ENCODE assay signal across 12 cellular contexts in genomic region chr3:45640724-45641361, GRCh38. TPM values are rescaled to one million over a fixed set of nuclear protein-coding genes. Genes with fewer than 3 reads are reported as not detected.
DNase-seq lines count a peak whose midpoint lies in the region; ATAC-seq and TF ChIP-seq lines count a peak whose summit lies in the region.
"Had no signal": no experiment of that assay in that cellular context is flagged by ENCODE, and none has a peak within 500 bp of the region (broad histone marks: within the 10 kb centered on the region; RNA-seq: fewer than 3 reads in every experiment).

No MANE protein-coding gene starts in this region.

- no peak overlapping the region for H3K4me3 Mint-ChIP-seq in natural killer cell treated with Interleukin-12 subunit alpha and Interleukin-12 subunit beta and Interleukin-15 and Interleukin-18, amount 100 ng/mL, for 72 hours
- no peak overlapping the region for H3K4me3 Mint-ChIP-seq in natural killer cell
- H3K4me3 Mint-ChIP-seq: activated naive CD4-positive, alpha-beta T cell treated with anti-CD3 and anti-CD28 coated beads, Interleukin-2, amount 50 U/mL, for 24 hours; neural crest cell; T-helper 2 cell treated with Interferon-gamma antibody and Interleukin-4, amounts not matched to agents 5 μg/mL and 100 μg/mL, for 36 hours had no signal

- H3K27me3 ChIP-seq in breast epithelium (no peaks in the 10 kb centered on the region), lower lobe of right lung (ENCODE audit: low read depth) (no peaks in the 10 kb centered on the region)

- peak overlapping the region; percentile 15 to 56 for H3K27ac ChIP-seq in breast epithelium
- H3K27ac ChIP-seq in lower lobe of right lung = peak overlapping the region; percentile 57
- H3K27ac ChIP-seq in urinary bladder (ENCODE audit: low read depth) = peak overlapping the region; percentile 56

- H3K36me3 Mint-ChIP-seq in natural killer cell treated with Interleukin-12 subunit alpha and Interleukin-12 subunit beta and Interleukin-15 and Interleukin-18, amount 100 ng/mL, for 72 hours = no peaks in the 10 kb centered on the region
- H3K36me3 Mint-ChIP-seq in natural killer cell = no peaks in the 10 kb centered on the region

- no peak for ATAC-seq in natural killer cell treated with Interleukin-12 subunit alpha and Interleukin-12 subunit beta and Interleukin-15 and Interleukin-18, amount 100 ng/mL, for 72 hours
- ATAC-seq in natural killer cell (no peak), lower lobe of right lung (no peak), GM21529 (IDR thresholded peaks at IDR 0.05; ENCODE audit: unreplicated experiment) (no peak)

- intact Hi-C loops in natural killer cell (cut with micrococcal nuclease) (no loop called here), breast epithelium (cut with DNase I; ENCODE audit: low total_unique reads) (loop anchor here (10.0 kb wide), 1 partner anchor 46 kb away; the partner anchor contains the start of gene LIMD1), lower lobe of right lung (cut with DNase I) (no loop called here)

- peaks cover 20 to 36% of the 10 kb centered on the region in 2 donors for H3K4me1 Mint-ChIP-seq in natural killer cell treated with Interleukin-12 subunit alpha and Interleukin-12 subunit beta and Interleukin-15 and Interleukin-18, amount 100 ng/mL, for 72 hours (ENCODE audit: low read depth in 2 of 2)
- H3K4me1 Mint-ChIP-seq in natural killer cell = peaks cover 19 to 35% of the 10 kb centered on the region in 2 donors

- H3K27me3 Mint-ChIP-seq in natural killer cell treated with Interleukin-12 subunit alpha and Interleukin-12 subunit beta and Interleukin-15 and Interleukin-18, amount 100 ng/mL, for 72 hours = no peaks in the 10 kb centered on the region
- no peaks in the 10 kb centered on the region for H3K27me3 Mint-ChIP-seq in natural killer cell (ENCODE audit: low read depth in 2 of 2)
- H3K27me3 Mint-ChIP-seq: activated naive CD4-positive, alpha-beta T cell treated with anti-CD3 and anti-CD28 coated beads, Interleukin-2, amount 50 U/mL, for 24 hours had no signal

- H3K4me3 ChIP-seq in breast epithelium = no peak overlapping the region
- H3K4me3 ChIP-seq in lower lobe of right lung = no peak overlapping the region
- H3K4me3 ChIP-seq in urinary bladder (ENCODE audit: low read depth, low read length) = no peak overlapping the region

- H3K36me3 ChIP-seq in breast epithelium (no peaks in the 10 kb centered on the region), lower lobe of right lung (peaks cover 33% of the 10 kb centered on the region), urinary bladder (ENCODE audit: insufficient read depth) (no peaks in the 10 kb centered on the region)

- TF ChIP-seq POLR2A in breast epithelium (IDR thresholded peaks at IDR 0.05) = no peak

- no peaks in the 10 kb centered on the region for H3K9me3 ChIP-seq in breast epithelium
- no peaks in the 10 kb centered on the region for H3K9me3 ChIP-seq in lower lobe of right lung

- 88% methylated on average over 4 of the region's 4 CpGs for WGBS in urinary bladder

- TF ChIP-seq CTCF in natural killer cell (IDR thresholded peaks at IDR 0.05) (no peak), breast epithelium (IDR thresholded peaks at IDR 0.05) (no peak), lower lobe of right lung (IDR thresholded peaks at IDR 0.05) (no peak)

- H3K27ac Mint-ChIP-seq in natural killer cell treated with Interleukin-12 subunit alpha and Interleukin-12 subunit beta and Interleukin-15 and Interleukin-18, amount 100 ng/mL, for 72 hours = peak overlapping the region; percentile 9 to 73
- H3K27ac Mint-ChIP-seq in natural killer cell = peak overlapping the region in 1 of 2 donors; percentile 5
- H3K27ac Mint-ChIP-seq: activated naive CD4-positive, alpha-beta T cell treated with anti-CD3 and anti-CD28 coated beads, Interleukin-2, amount 50 U/mL, for 24 hours; T-helper 2 cell treated with Interferon-gamma antibody and Interleukin-4, amounts not matched to agents 5 μg/mL and 100 μg/mL, for 36 hours had no signal

- DNase-seq in natural killer cell treated with Interleukin-12 subunit alpha and Interleukin-12 subunit beta and Interleukin-15 and Interleukin-18, amount 100 ng/mL, for 72 hours (ENCODE audit: low spot score) = no peak
- DNase-seq in natural killer cell (no peak), breast epithelium (ENCODE audit: low spot score in 2 of 2) (no peak), lower lobe of right lung (no peak), UCSD-AML1 (lab: John Stamatoyannopoulos, UW; ENCODE audit: unreplicated experiment) (no peak), KG1 (lab: John Stamatoyannopoulos, UW) (no peak)
- DNase-seq: NCI-H446 treated with DMSO at 0.1 percent for 48 hours had no signal

- H3K9me3 Mint-ChIP-seq in natural killer cell treated with Interleukin-12 subunit alpha and Interleukin-12 subunit beta and Interleukin-15 and Interleukin-18, amount 100 ng/mL, for 72 hours = no peaks in the 10 kb centered on the region
- no peaks in the 10 kb centered on the region for H3K9me3 Mint-ChIP-seq in natural killer cell
- H3K9me3 Mint-ChIP-seq: activated naive CD4-positive, alpha-beta T cell treated with anti-CD3 and anti-CD28 coated beads, Interleukin-2, amount 50 U/mL, for 24 hours; neural crest cell; T-helper 2 cell treated with Interferon-gamma antibody and Interleukin-4, amounts not matched to agents 5 μg/mL and 100 μg/mL, for 36 hours had no signal

- H3K4me1 ChIP-seq in breast epithelium (peaks cover 0 to 4% of the 10 kb centered on the region in 2 donors), lower lobe of right lung (peaks cover 74% of the 10 kb centered on the region), urinary bladder (ENCODE audit: insufficient read depth) (peaks cover 2% of the 10 kb centered on the region)

RNA-seq across cellular contexts. Expression of gene LIMD1, which starts 46.3 kb away (rescaled TPM):
- 10 to 100 TPM; 34.4 to 71.4 TPM for total RNA-seq in natural killer cell treated with Interleukin-12 subunit alpha and Interleukin-12 subunit beta and Interleukin-15 and Interleukin-18, amount 100 ng/mL, for 72 hours
- total RNA-seq in natural killer cell (10 to 100 TPM; 41.7 to 52.2 (median 48.6) TPM), breast epithelium (10 to 100 TPM; 23.0 to 25.9 (median 25.8) TPM), lower lobe of right lung (80.6 TPM), urinary bladder (20.6 TPM)
- polyA plus RNA-seq in urinary bladder = 6.4 TPM

RNA-seq across cellular contexts. Expression of gene SACM1L, which starts 48.4 kb away (rescaled TPM):
- 10 to 100 TPM; 73.4 to 75.8 TPM for total RNA-seq in natural killer cell treated with Interleukin-12 subunit alpha and Interleukin-12 subunit beta and Interleukin-15 and Interleukin-18, amount 100 ng/mL, for 72 hours
- total RNA-seq in natural killer cell (100 to 1,000 TPM in 1 of 3 donors, 10 to 100 TPM in 2; 93.2 to 110 (median 93.9) TPM), breast epithelium (10 to 100 TPM; 49.3 to 84.7 (median 61.3) TPM), lower lobe of right lung (80.5 TPM), urinary bladder (77.9 TPM)
- 23.4 TPM for polyA plus RNA-seq in urinary bladder
